ENCODE assay signal across 19 cellular contexts in genomic region chr3:116378077-116378476, GRCh38.
DNase-seq lines count a peak whose midpoint lies in the region; TF ChIP-seq lines count a peak whose summit lies in the region.
"Had no signal": no experiment of that assay in that cellular context is flagged by ENCODE, and none has a peak within 500 bp of the region (broad histone marks: within the 10 kb centered on the region; RNA-seq: fewer than 3 reads in every experiment).

No MANE protein-coding gene starts in this region.

- TF ChIP-seq CTCF in Peyer's patch (IDR thresholded peaks at IDR 0.05), result no peak

- H3K4me3 ChIP-seq in HAP-1 (no peak overlapping the region), Peyer's patch (no peak overlapping the region)
- H3K4me3 ChIP-seq: A549, GM23338 had no signal

- no peaks in the 10 kb centered on the region for H3K27me3 ChIP-seq in HAP-1 (ENCODE audit: low read depth)
- H3K27me3 ChIP-seq in Peyer's patch, result no peaks in the 10 kb centered on the region

- H3K36me3 ChIP-seq in HAP-1 (replicated peaks) (no peaks in the 10 kb centered on the region), Peyer's patch (no peaks in the 10 kb centered on the region)

- DNase-seq in KBM-7 (peak; percentile 88), UCSD-AML1 (lab: John Stamatoyannopoulos, UW; ENCODE audit: unreplicated experiment) (peak; percentile 7), cerebellum (ENCODE audit: low spot score) (peak; percentile 21), kidney tubule cell (ENCODE audit: low spot score) (peak; percentile 14), NCI-H82 (lab: John Stamatoyannopoulos, UW) (no peak), HAP-1 (ENCODE audit: low spot score in 2 of 2) (no peak), putamen (ENCODE audit: low spot score) (no peak), Peyer's patch (no peak)
- DNase-seq: 8988T; ACHN; Calu3; CD4-positive, alpha-beta memory T cell; COR-L47; DMS53; DMS79 treated with DMSO at 0.1 percent for 48 hours; H9; HFFc6 had no signal

- TF ChIP-seq POLR2A in Peyer's patch (IDR thresholded peaks at IDR 0.05), result no peak

- no peak overlapping the region for H3K27ac ChIP-seq in Peyer's patch
- H3K27ac ChIP-seq: A549 had no signal

- in situ Hi-C loops in KBM-7 (cut with MboI; ENCODE audit: low pct_unique_long_range_greater_than_20kb, low sequenced_read_pairs) (no loop called here), HAP-1 (cut with MboI; ENCODE audit: low sequenced_read_pairs) (no loop called here)

- H3K9me3 ChIP-seq in HAP-1, result no peaks in the 10 kb centered on the region
- no peaks in the 10 kb centered on the region for H3K9me3 ChIP-seq in Peyer's patch
- H3K9me3 ChIP-seq: A549 had no signal

- no peaks in the 10 kb centered on the region for H3K4me1 ChIP-seq in HAP-1
- H3K4me1 ChIP-seq in Peyer's patch, result no peaks in the 10 kb centered on the region
- H3K4me1 ChIP-seq: A549 had no signal

Comparison
In these comparisons a context has a peak if more than half of its experiments do, and no peak if none do; other contexts are left out.
1. DNase-seq: peak in KBM-7 (single experiment), UCSD-AML1 (single experiment), cerebellum (single experiment) and kidney tubule cell (single experiment); none in NCI-H82 (single experiment), HAP-1 (0 of 2), putamen (single experiment) and Peyer's patch (0 of 3).